In the genomic region with DNA sequence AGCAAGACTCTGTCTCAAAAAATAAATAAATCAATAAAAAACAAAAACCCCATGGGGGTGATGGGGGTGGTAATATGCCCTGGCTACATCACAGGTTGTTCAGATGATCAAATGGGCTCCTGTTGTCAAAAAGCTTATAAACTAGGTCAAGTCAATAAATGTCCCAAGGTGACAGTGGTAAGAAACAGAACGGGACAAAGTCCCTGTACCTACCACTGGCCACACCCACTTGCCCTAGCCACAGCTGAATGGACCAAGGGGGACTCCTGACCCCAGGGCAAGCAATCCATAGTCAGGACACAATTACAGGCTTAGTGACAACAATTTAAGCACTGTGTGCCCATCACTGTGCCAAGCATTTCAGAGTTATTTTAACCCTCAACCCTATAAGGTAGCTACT, we compare ENCODE assay signal across 20 cellular contexts. TPM values are rescaled to one million over a fixed set of nuclear protein-coding genes. Genes with fewer than 3 reads are reported as not detected.
DNase-seq lines count a peak whose midpoint lies in the region; ATAC-seq and TF ChIP-seq lines count a peak whose summit lies in the region.
"Had no signal": no experiment of that assay in that cellular context is flagged by ENCODE, and none has a peak within 500 bp of the region (broad histone marks: within the 10 kb centered on the region; RNA-seq: fewer than 3 reads in every experiment).

No MANE protein-coding gene starts in this region.

- CTCF ChIA-PET in SK-N-SH (lab: Yijun Ruan, JAX): no interaction called here

- H3K36me3 Mint-ChIP-seq in osteocyte (ENCODE audit: unreplicated experiment): peaks cover 11% of the 10 kb centered on the region

- ATAC-seq in left colon (peak; percentile 93), HG03460 (IDR thresholded peaks at IDR 0.05; ENCODE audit: unreplicated experiment) (no peak)
- ATAC-seq: A549, GM12878, K562 had no signal

- H3K9ac ChIP-seq in SK-N-SH: no peak overlapping the region

- no peaks in the 10 kb centered on the region for H3F3A ChIP-seq in SK-N-SH (replicated peaks; ENCODE audit: insufficient read depth)

- H3K27ac ChIP-seq in Peyer's patch (peak overlapping the region in 2 of 4 donors; percentile 65 to 86), SK-N-SH (ENCODE audit: low read depth in 2 of 2, low read length in 1 of 2) (no peak overlapping the region), ovary (no peak overlapping the region)
- H3K27ac ChIP-seq: A549, RWPE1, SJCRH30 had no signal

- H3K9me2 ChIP-seq in SK-N-SH: no peaks in the 10 kb centered on the region

- no peaks in the 10 kb centered on the region for H3K9me3 Mint-ChIP-seq in osteocyte (ENCODE audit: unreplicated experiment)

- H3K27me3 Mint-ChIP-seq in osteocyte (ENCODE audit: unreplicated experiment): no peaks in the 10 kb centered on the region

- intact Hi-C loops in left colon (cut with DNase I, micrococcal nuclease): no loop called here
- intact Hi-C loops in ovary (cut with DNase I): no loop called here

- no peaks in the 10 kb centered on the region for H3K9me3 ChIP-seq in Peyer's patch
- H3K9me3 ChIP-seq in SK-N-SH: no peaks in the 10 kb centered on the region
- no peaks in the 10 kb centered on the region for H3K9me3 ChIP-seq in ovary
- H3K9me3 ChIP-seq: A549, SJCRH30 had no signal

- H3K4me3 ChIP-seq in Peyer's patch (no peak overlapping the region), SK-N-SH (ENCODE audit: low read depth in 2 of 2, low read length in 1 of 2) (no peak overlapping the region), ovary (no peak overlapping the region)
- H3K4me3 ChIP-seq: A549, GM12878, K562, SJCRH30 had no signal

- WGBS in SK-N-SH (ENCODE audit: low lambda C conversion rate): 100% methylated on average over 1 of the region's 1 CpG
- WGBS in ovary, 3 donors: 91 to 100% (median 96%) methylated on average over 1 of the region's 1 CpG

- H3K27me3 ChIP-seq in Peyer's patch: no peaks in the 10 kb centered on the region
- H3K27me3 ChIP-seq in SK-N-SH (ENCODE audit: insufficient read depth): no peaks in the 10 kb centered on the region
- no peaks in the 10 kb centered on the region for H3K27me3 ChIP-seq in ovary
- H3K27me3 ChIP-seq: SJCRH30 had no signal

- peaks cover 0 to 2% (median under 1%) of the 10 kb centered on the region in 4 donors for H3K4me1 ChIP-seq in Peyer's patch
- peaks cover 0 to under 1% of the 10 kb centered on the region in 2 experiments; a peak in 1 of 4 replicates for H3K4me1 ChIP-seq in SK-N-SH (ENCODE audit: control insufficient read depth in 1 of 2, insufficient read depth in 2 of 2, low read depth in 1 of 2, low read length in 1 of 2)
- H3K4me1 ChIP-seq in ovary (ENCODE audit: insufficient read depth): no peaks in the 10 kb centered on the region
- H3K4me1 ChIP-seq: A549, SJCRH30 had no signal

- POLR2A ChIA-PET in SK-N-SH (lab: Yijun Ruan, JAX): no interaction called here

- peaks cover 0 to 69% (median 0%) of the 10 kb centered on the region in 3 donors for H3K36me3 ChIP-seq in Peyer's patch
- H3K36me3 ChIP-seq in SK-N-SH (replicated peaks in 1 of 2; ENCODE audit: control insufficient read depth in 1 of 2, insufficient read depth in 2 of 2, low read length in 1 of 2): no peaks in the 10 kb centered on the region
- H3K36me3 ChIP-seq in ovary: no peaks in the 10 kb centered on the region
- H3K36me3 ChIP-seq: SJCRH30 had no signal

- H3K79me2 ChIP-seq in SK-N-SH (ENCODE audit: insufficient read depth): no peaks in the 10 kb centered on the region

- peak; percentile 7 for DNase-seq in D341Med (ENCODE audit: low spot score)
- peak in 2 of 3 donors; percentile 74 for DNase-seq in Peyer's patch
- DNase-seq in left colon: no peak
- DNase-seq in osteocyte (ENCODE audit: extremely low spot score, unreplicated experiment): peak; percentile 38
- DNase-seq in SK-N-SH: no peak
- DNase-seq in ovary: no peak
- DNase-seq in NCI-H1417 (lab: John Stamatoyannopoulos, UW): no peak
- DNase-seq: C1 segment of cervical spinal cord, DMS 273 treated with DMSO at 0.1 percent for 48 hours, GDM1, GOT3, NCI-H1930, NCI-H446 treated with DMSO at 0.1 percent for 48 hours, SJCRH30 had no signal

- no peak for TF ChIP-seq POLR2A in Peyer's patch (IDR thresholded peaks at IDR 0.05)
- no peak for TF ChIP-seq POLR2A in ovary (IDR thresholded peaks at IDR 0.05)

- no peak overlapping the region for H3K4me2 ChIP-seq in SK-N-SH
- H3K4me2 ChIP-seq: A549 had no signal

- no peak overlapping the region for H2AFZ ChIP-seq in SK-N-SH (ENCODE audit: low read depth)

- H3K4me3 Mint-ChIP-seq in osteocyte (ENCODE audit: unreplicated experiment): no peak overlapping the region

- peaks cover under 1% of the 10 kb centered on the region for H3K4me1 Mint-ChIP-seq in osteocyte (ENCODE audit: unreplicated experiment)

- H3K27ac Mint-ChIP-seq in osteocyte (ENCODE audit: unreplicated experiment): no peak overlapping the region

- TF ChIP-seq EP300 in SK-N-SH (IDR thresholded peaks at IDR 0.05; ENCODE audit: borderline replicate concordance in 1 of 2, low read depth in 1 of 2, low read length in 1 of 2) (no peak), ovary (IDR thresholded peaks at IDR 0.05) (no peak)

- H4K20me1 ChIP-seq in SK-N-SH (ENCODE audit: insufficient read depth): no peaks in the 10 kb centered on the region

- TF ChIP-seq CTCF in Peyer's patch (IDR thresholded peaks at IDR 0.05) (no peak), osteocyte (IDR thresholded peaks at IDR 0.05) (no peak), SK-N-SH (IDR thresholded peaks at IDR 0.05) (no peak), ovary (IDR thresholded peaks at IDR 0.05) (no peak)

- TF ChIP-seq RAD21 in SK-N-SH (IDR thresholded peaks at IDR 0.05; ENCODE audit: low read length): no peak

TF ChIP-seq in SK-N-SH, 30 proteins besides CTCF, POLR2A, EP300 and RAD21:
- TF ChIP-seq, protein P1, sequence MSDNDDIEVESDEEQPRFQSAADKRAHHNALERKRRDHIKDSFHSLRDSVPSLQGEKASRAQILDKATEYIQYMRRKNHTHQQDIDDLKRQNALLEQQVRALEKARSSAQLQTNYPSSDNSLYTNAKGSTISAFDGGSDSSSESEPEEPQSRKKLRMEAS (IDR thresholded peaks at IDR 0.05; ENCODE audit: low read depth): no peak
- no peak for TF ChIP-seq TEAD4 (IDR thresholded peaks at IDR 0.05; ENCODE audit: borderline replicate concordance, insufficient read depth)
- no peak for TF ChIP-seq CHD2 (IDR thresholded peaks at IDR 0.05; ENCODE audit: low read length, partially characterized antibody)
- no peak for TF ChIP-seq RFX5 (IDR thresholded peaks at IDR 0.05; ENCODE audit: low read length)
- no peak for TF ChIP-seq POLR2AphosphoS5 (IDR thresholded peaks at IDR 0.05; ENCODE audit: low read depth, low read length)

RNA-seq across cellular contexts. Expression of a gene that starts 6.0 kb away (rescaled TPM):
- total RNA-seq in Peyer's patch (100 to 1,000 TPM in 1 of 4 donors, 10 to 100 TPM in 3; 31.4 to 102 (median 86.9) TPM), left colon (10 to 100 TPM; 38.3 to 38.5 TPM), osteocyte (23.5 and 24.8 TPM in 2 replicates), ovary (10 to 100 TPM; 18.7 to 34.3 (median 20.3) TPM)
- polyA plus RNA-seq in SK-N-SH (2012; rRNA removed) (15.4 and 16.8 TPM in 2 replicates), ovary (10 to 100 TPM; 17.6 to 18.1 TPM)
- polyA plus RNA-seq in SK-N-SH (2012; cell fraction: cytosol; rRNA removed): 8.2 and 11.0 TPM in 2 replicates
- polyA plus RNA-seq in SK-N-SH (2012; cell fraction: nucleus; rRNA removed): 11.2 and 14.8 TPM in 2 replicates

RNA-seq across cellular contexts. Expression of a gene that starts 9.4 kb away (rescaled TPM):
- 10 to 100 TPM in 1 of 4 donors, 1 to 10 TPM in 3; 5.8 to 14.6 (median 7.6) TPM for total RNA-seq in Peyer's patch
- total RNA-seq in left colon: 10 to 100 TPM; 12.9 to 13.9 TPM
- not detected in 2 replicates for total RNA-seq in osteocyte
- 0.05 and 0.18 TPM in 2 replicates for polyA plus RNA-seq in SK-N-SH (2012; rRNA removed)
- polyA plus RNA-seq in SK-N-SH (2012; cell fraction: cytosol; rRNA removed): 0.05 and 0.07 TPM in 2 replicates
- 0.29 and 0.30 TPM in 2 replicates for polyA plus RNA-seq in SK-N-SH (2012; cell fraction: nucleus; rRNA removed)
- total RNA-seq in ovary: 10 to 100 TPM in 1 of 7 donors, 1 to 10 TPM in 6; 3.4 to 10.2 (median 7.3) TPM
- polyA plus RNA-seq in ovary: 1 to 10 TPM; 8.5 to 8.8 TPM
- total RNA-seq: HT1080, SJCRH30 had no signal

RNA-seq across cellular contexts. Expression of a gene that starts 14.9 kb away (rescaled TPM):
- total RNA-seq in Peyer's patch (10 to 100 TPM in 3 of 4 donors, 1 to 10 TPM in 1; 9.9 to 18.2 (median 17.0) TPM), left colon (100 to 1,000 TPM; 145 to 148 TPM), osteocyte (67.9 and 76.5 TPM in 2 replicates), ovary (100 to 1,000 TPM in 4 of 7 donors, 10 to 100 TPM in 3; 26.3 to 287 (median 130) TPM)
- polyA plus RNA-seq in SK-N-SH (2012; rRNA removed) (23.4 and 29.8 TPM in 2 replicates), ovary (100 to 1,000 TPM; 112 to 211 TPM)
- polyA plus RNA-seq in SK-N-SH (2012; cell fraction: cytosol; rRNA removed): 24.0 and 26.8 TPM in 2 replicates
- 8.9 and 9.6 TPM in 2 replicates for polyA plus RNA-seq in SK-N-SH (2012; cell fraction: nucleus; rRNA removed)

RNA-seq across cellular contexts. Expression of a gene that starts 25.9 kb away (rescaled TPM):
- 10 to 100 TPM; 57.2 to 88.1 (median 61.0) TPM for total RNA-seq in Peyer's patch
- total RNA-seq in left colon: 100 to 1,000 TPM in 1 of 2 donors, 10 to 100 TPM in 1; 96.2 to 125 TPM
- total RNA-seq in osteocyte: 58.5 and 69.2 TPM in 2 replicates
- polyA plus RNA-seq in SK-N-SH (2012; rRNA removed): 37.8 and 42.0 TPM in 2 replicates
- 48.5 and 52.2 TPM in 2 replicates for polyA plus RNA-seq in SK-N-SH (2012; cell fraction: cytosol; rRNA removed)
- polyA plus RNA-seq in SK-N-SH (2012; cell fraction: nucleus; rRNA removed): 12.8 and 13.7 TPM in 2 replicates
- 10 to 100 TPM; 28.3 to 49.2 (median 43.4) TPM for total RNA-seq in ovary
- polyA plus RNA-seq in ovary: 10 to 100 TPM; 48.7 to 82.8 TPM

Comparison
In these comparisons a context has a peak if more than half of its experiments do, and no peak if none do; other contexts are left out.
1. DNase-seq: peak in D341Med (single experiment), Peyer's patch (2 of 3) and osteocyte (single experiment); none in left colon (0 of 2), SK-N-SH (single experiment), ovary (0 of 5) and NCI-H1417 (0 of 3).